ENCODE assay signal across 8 cellular contexts in genomic region chr5:133287500-133287899, GRCh38.
DNase-seq lines count a peak whose midpoint lies in the region; ATAC-seq and TF ChIP-seq lines count a peak whose summit lies in the region.

No MANE protein-coding gene starts in this region.

- ATAC-seq in RWPE2 (ENCODE audit: low read depth) (no peak), HG03457 (IDR thresholded peaks at IDR 0.05; ENCODE audit: unreplicated experiment) (no peak), GM21576 (IDR thresholded peaks at IDR 0.05; ENCODE audit: unreplicated experiment) (no peak)
- peak; percentile 37 for ATAC-seq in naive thymus-derived CD4-positive, alpha-beta T cell

- no peaks in the 10 kb centered on the region for H3K27me3 ChIP-seq in RWPE2 (ENCODE audit: insufficient read depth, poor library complexity, severe bottlenecking)
- H3K27me3 ChIP-seq in naive thymus-derived CD4-positive, alpha-beta T cell (ENCODE audit: control insufficient read depth in 2 of 2, insufficient read depth in 2 of 2, low read length in 2 of 2) = no peaks in the 10 kb centered on the region

- H3K9me3 Mint-ChIP-seq in naive thymus-derived CD4-positive, alpha-beta T cell = no peaks in the 10 kb centered on the region

- no peaks in the 10 kb centered on the region for H3K27me3 Mint-ChIP-seq in naive thymus-derived CD4-positive, alpha-beta T cell

- in situ Hi-C loops in T47D (cut with HindIII; ENCODE audit: low pct_unique_long_range_greater_than_20kb, low sequenced_read_pairs) = no loop called here

- H3K27ac ChIP-seq in 22Rv1 (no peak overlapping the region), RWPE2 (ENCODE audit: poor library complexity, severe bottlenecking) (no peak overlapping the region)
- no peak overlapping the region for H3K27ac ChIP-seq in naive thymus-derived CD4-positive, alpha-beta T cell (ENCODE audit: low read depth, low read length)

- no peaks in the 10 kb centered on the region for H3K4me1 Mint-ChIP-seq in naive thymus-derived CD4-positive, alpha-beta T cell

- H3K36me3 Mint-ChIP-seq in naive thymus-derived CD4-positive, alpha-beta T cell = no peaks in the 10 kb centered on the region

- H3K4me3 Mint-ChIP-seq in naive thymus-derived CD4-positive, alpha-beta T cell = no peak overlapping the region

- no peaks in the 10 kb centered on the region for H3K36me3 ChIP-seq in RWPE2 (ENCODE audit: low read depth)
- no peaks in the 10 kb centered on the region for H3K36me3 ChIP-seq in naive thymus-derived CD4-positive, alpha-beta T cell (ENCODE audit: control insufficient read depth in 2 of 3, insufficient read depth in 3 of 3, low read length in 3 of 3)

- intact Hi-C loops in naive thymus-derived CD4-positive, alpha-beta T cell (cut with micrococcal nuclease) = loop anchor here in 1 of 2 donors (1.0 kb wide), 1 partner anchor 176 kb away; no protein-coding TSS in a partner anchor

- peak; percentile 40 for TF ChIP-seq CTCF in 22Rv1 (IDR thresholded peaks at IDR 0.05)
- TF ChIP-seq CTCF in GM12864 (IDR thresholded peaks at IDR 0.05; ENCODE audit: low read depth, low read length, missing control alignments) = peak; percentile 45
- peak; percentile 37 for TF ChIP-seq CTCF in RWPE2 (IDR thresholded peaks at IDR 0.05; ENCODE audit: poor library complexity, severe bottlenecking)

- CTCF ChIA-PET in naive thymus-derived CD4-positive, alpha-beta T cell (lab: Charles Lee) = no interaction called here

- DNase-seq in GM12864 (ENCODE audit: low read depth) (no peak), RWPE2 (ENCODE audit: low spot score) (no peak), T47D (ENCODE audit: low read depth in 1 of 2, low spot score in 1 of 2) (peak; percentile 28 to 63), NCI-H345 (lab: John Stamatoyannopoulos, UW) (no peak)
- DNase-seq in naive thymus-derived CD4-positive, alpha-beta T cell = peak in 6 of 9 donors; percentile 11 to 49 (median 26)

- no peak overlapping the region for H3K4me3 ChIP-seq in GM12864 (ENCODE audit: low read depth, low read length)
- no peak overlapping the region for H3K4me3 ChIP-seq in RWPE2 (ENCODE audit: severe bottlenecking)
- H3K4me3 ChIP-seq in naive thymus-derived CD4-positive, alpha-beta T cell (ENCODE audit: low read length) = no peak overlapping the region

- H3K9me3 ChIP-seq in RWPE2 (ENCODE audit: severe bottlenecking) = no peaks in the 10 kb centered on the region
- H3K9me3 ChIP-seq in naive thymus-derived CD4-positive, alpha-beta T cell (ENCODE audit: control insufficient read depth in 2 of 3, low read length in 3 of 3) = no peaks in the 10 kb centered on the region

- POLR2A ChIA-PET in naive thymus-derived CD4-positive, alpha-beta T cell (lab: Charles Lee) = no interaction called here

- H3K4me1 ChIP-seq in RWPE2 (ENCODE audit: insufficient read depth, poor library complexity, severe bottlenecking) = peaks cover 42% of the 10 kb centered on the region
- no peaks in the 10 kb centered on the region for H3K4me1 ChIP-seq in naive thymus-derived CD4-positive, alpha-beta T cell (ENCODE audit: control insufficient read depth in 2 of 2, insufficient read depth in 2 of 2, low read length in 2 of 2)

- peak overlapping the region in 1 of 9 donors; percentile 13 for H3K27ac Mint-ChIP-seq in naive thymus-derived CD4-positive, alpha-beta T cell

Comparison
In these comparisons a context has a peak if more than half of its experiments do, and no peak if none do; other contexts are left out.
1. DNase-seq: peak in T47D (2 of 2) and naive thymus-derived CD4-positive, alpha-beta T cell (6 of 9); none in GM12864 (single experiment), RWPE2 (single experiment) and NCI-H345 (single experiment).
2. Peak in every context shown above with its lines, with median percentiles within 50 percentile points of each other: CTCF ChIP-seq.